Comparison of ENCODE assay signal across 9 cellular contexts in the genomic region with DNA sequence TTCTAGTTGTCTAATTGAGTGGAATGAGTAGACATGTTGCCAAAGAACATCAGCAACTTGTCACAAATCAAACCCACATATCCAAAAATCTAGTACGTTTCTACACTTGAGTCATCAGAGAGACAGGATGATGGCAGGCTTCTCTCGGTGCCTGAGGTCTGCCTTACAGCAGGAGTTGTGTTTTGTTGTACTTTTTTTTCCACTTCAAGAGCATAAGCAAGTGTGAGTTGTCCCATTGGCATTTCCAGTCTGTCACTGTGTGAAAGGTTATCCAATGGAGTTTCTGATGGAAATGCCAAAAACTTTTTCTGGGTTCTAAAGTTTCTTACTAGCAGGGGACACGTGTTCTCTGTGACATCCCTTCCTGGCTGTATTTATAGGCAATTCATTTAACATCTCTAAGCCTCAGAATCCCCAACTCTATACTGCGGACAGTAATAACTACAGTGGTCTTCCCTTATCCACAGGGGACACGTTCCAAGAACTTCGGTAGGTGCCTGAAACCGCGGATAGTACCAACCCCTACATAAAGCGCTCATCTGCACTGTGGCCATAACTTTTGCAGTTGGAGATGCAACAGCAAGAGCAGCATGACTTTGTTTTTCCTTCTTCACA.
A peak's percentile ranks its signal among the peaks of the same experiment; 100 is the strongest.
DNase-seq lines count a peak whose midpoint lies in the region; ATAC-seq and TF ChIP-seq lines count a peak whose summit lies in the region.
"Had no signal": no experiment of that assay in that cellular context is flagged by ENCODE, and none has a peak within 500 bp of the region (broad histone marks: within the 10 kb centered on the region; RNA-seq: fewer than 3 reads in every experiment).

No MANE protein-coding gene starts in this region.

- peaks cover 15% of the 10 kb centered on the region for H3K4me1 Mint-ChIP-seq in chondrocyte (ENCODE audit: low read depth)

- H3K36me3 Mint-ChIP-seq in chondrocyte (ENCODE audit: low read depth): no peaks in the 10 kb centered on the region

- no peak for TF ChIP-seq POLR2A in erythroblast (IDR thresholded peaks at IDR 0.05; ENCODE audit: low read length)

- H3K27ac ChIP-seq in RWPE1: no peak overlapping the region

- peak overlapping the region; percentile 87 for H3K27ac Mint-ChIP-seq in chondrocyte (ENCODE audit: unreplicated experiment)

- no peak for ATAC-seq in GM19035 (IDR thresholded peaks at IDR 0.05; ENCODE audit: unreplicated experiment)

- H3K4me3 Mint-ChIP-seq in chondrocyte (ENCODE audit: unreplicated experiment): peak overlapping the region; percentile 31

- no peak overlapping the region for H3K4me3 ChIP-seq in skeletal muscle cell (ENCODE audit: low read depth, low read length)

- POLR2A ChIA-PET in RWPE1 (lab: Yijun Ruan, JAX; ENCODE audit: low non-redundant PET): no interaction called here

- no peaks in the 10 kb centered on the region for H3K27me3 Mint-ChIP-seq in chondrocyte (ENCODE audit: low read depth)

- DNase-seq in EL (peak; percentile 86), RWPE1 (ENCODE audit: low spot score) (peak; percentile 49), chondrocyte (ENCODE audit: low spot score) (no peak), skeletal muscle cell (ENCODE audit: low read depth) (peak; percentile 79), NCI-H187 treated with DMSO at 0.1 percent for 48 hours (lab: John Stamatoyannopoulos, UW) (no peak), erythroblast (lab: John Stamatoyannopoulos, UW) (no peak), NCI-H1930 (lab: John Stamatoyannopoulos, UW) (no peak)
- DNase-seq: aorta had no signal

- H3K9me3 Mint-ChIP-seq in chondrocyte (ENCODE audit: low read depth): peaks cover 7% of the 10 kb centered on the region

- CTCF ChIA-PET in RWPE1 (lab: Yijun Ruan, JAX): no interaction called here

- TF ChIP-seq CTCF in RWPE1 (conservative IDR thresholded peaks at IDR 0.05; ENCODE audit: low read depth) (no peak), chondrocyte (IDR thresholded peaks at IDR 0.05) (no peak)

Comparison
In these comparisons a context has a peak if more than half of its experiments do, and no peak if none do; other contexts are left out.
1. DNase-seq: peak in EL (single experiment), RWPE1 (single experiment) and skeletal muscle cell (single experiment); none in chondrocyte (single experiment), NCI-H187 treated with DMSO at 0.1 percent for 48 hours (single experiment), erythroblast (0 of 2) and NCI-H1930 (0 of 2).